2 cellular contexts compared by ENCODE assay signal in genomic region chr2:170882758-170883157, GRCh38.
A peak's percentile ranks its signal among the peaks of the same experiment; 100 is the strongest.
TF ChIP-seq lines count a peak whose summit lies in the region.

No MANE protein-coding gene starts in this region.

TF ChIP-seq in HepG2, 621 proteins besides CTCF, POLR2A, EP300 and RAD21:
- TF ChIP-seq ZNF549 (CRISPR knock-in tag; IDR thresholded peaks at IDR 0.05) (no peak), ZNF704 (CRISPR knock-in tag; IDR thresholded peaks at IDR 0.05; ENCODE audit: borderline replicate concordance) (no peak), PCBP2 (optimal IDR thresholded peaks at IDR 0.05; ENCODE audit: low read depth, low read length, poor library complexity, severe bottlenecking) (peak; percentile 91), HNRNPK (IDR thresholded peaks at IDR 0.05; ENCODE audit: low read depth, low read length, poor library complexity, severe bottlenecking) (peak; percentile 99), NR2F1 (CRISPR knock-in tag; IDR thresholded peaks at IDR 0.05) (no peak), PCBP1 (IDR thresholded peaks at IDR 0.05; ENCODE audit: borderline replicate concordance, low read depth, low read length) (peak; percentile 93)
- TF ChIP-seq, protein P1, sequence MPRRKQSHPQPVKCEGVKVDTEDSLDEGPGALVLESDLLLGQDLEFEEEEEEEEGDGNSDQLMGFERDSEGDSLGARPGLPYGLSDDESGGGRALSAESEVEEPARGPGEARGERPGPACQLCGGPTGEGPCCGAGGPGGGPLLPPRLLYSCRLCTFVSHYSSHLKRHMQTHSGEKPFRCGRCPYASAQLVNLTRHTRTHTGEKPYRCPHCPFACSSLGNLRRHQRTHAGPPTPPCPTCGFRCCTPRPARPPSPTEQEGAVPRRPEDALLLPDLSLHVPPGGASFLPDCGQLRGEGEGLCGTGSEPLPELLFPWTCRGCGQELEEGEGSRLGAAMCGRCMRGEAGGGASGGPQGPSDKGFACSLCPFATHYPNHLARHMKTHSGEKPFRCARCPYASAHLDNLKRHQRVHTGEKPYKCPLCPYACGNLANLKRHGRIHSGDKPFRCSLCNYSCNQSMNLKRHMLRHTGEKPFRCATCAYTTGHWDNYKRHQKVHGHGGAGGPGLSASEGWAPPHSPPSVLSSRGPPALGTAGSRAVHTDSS (CRISPR knock-in tag; conservative IDR thresholded peaks at IDR 0.05), result no peak
- TF ChIP-seq, protein P2, sequence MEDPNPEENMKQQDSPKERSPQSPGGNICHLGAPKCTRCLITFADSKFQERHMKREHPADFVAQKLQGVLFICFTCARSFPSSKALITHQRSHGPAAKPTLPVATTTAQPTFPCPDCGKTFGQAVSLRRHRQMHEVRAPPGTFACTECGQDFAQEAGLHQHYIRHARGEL (CRISPR knock-in tag; IDR thresholded peaks at IDR 0.05), result no peak

TF ChIP-seq in K562, 482 proteins besides CTCF, POLR2A, EP300 and RAD21:
- TF ChIP-seq PCBP1 (IDR thresholded peaks at IDR 0.05; ENCODE audit: low read depth, low read length, poor library complexity, severe bottlenecking), result peak; percentile 84
- no peak for TF ChIP-seq MEF2D (tag; conservative IDR thresholded peaks at IDR 0.05; ENCODE audit: low read depth)
- no peak for TF ChIP-seq XRCC3 (IDR thresholded peaks at IDR 0.05)
- TF ChIP-seq PCBP2 (IDR thresholded peaks at IDR 0.05; ENCODE audit: low read depth, low read length, poor library complexity, severe bottlenecking), result peak; percentile 61
